In genomic region chr14:99252443-99252939, GRCh38 we compare ENCODE assay signal across 23 cellular contexts. TPM values are rescaled to one million over a fixed set of nuclear protein-coding genes. Genes with fewer than 3 reads are reported as not detected.
A peak's percentile ranks its signal among the peaks of the same experiment; 100 is the strongest.
DNase-seq lines count a peak whose midpoint lies in the region; ATAC-seq and TF ChIP-seq lines count a peak whose summit lies in the region.
"Had no signal": no experiment of that assay in that cellular context is flagged by ENCODE, and none has a peak within 500 bp of the region (broad histone marks: within the 10 kb centered on the region; RNA-seq: fewer than 3 reads in every experiment).

No MANE protein-coding gene starts in this region.

- no peak for DNase-seq in activated naive CD4-positive, alpha-beta T cell treated with anti-CD3 and anti-CD28 coated beads, Interleukin-2, amount 50 U/mL, for 16 hours
- DNase-seq in activated CD4-positive, alpha-beta memory T cell treated with anti-CD3 and anti-CD28 coated beads for 36 hours, result peak; percentile 9
- DNase-seq in caudate nucleus (lab: John Stamatoyannopoulos, UW), result peak in 16 of 61 donors; percentile 35 to 74 (median 55)
- DNase-seq in suprapubic skin (ENCODE audit: low spot score in 2 of 2), result no peak
- DNase-seq in AML-193 (lab: John Stamatoyannopoulos, UW), result no peak
- DNase-seq in ascending aorta (ENCODE audit: low spot score in 2 of 2), result no peak
- DNase-seq in left ventricle myocardium superior, result no peak
- DNase-seq: activated B cell treated with CpG ODN at 0.5 μM for 24 hours; adrenal gland; DMS79; kidney glomerular epithelial cell; NCI-H1417 treated with DMSO at 0.1 percent for 48 hours; NCI-H2107; NCI-H510A; SJCRH30; stimulated activated CD4-positive, alpha-beta T cell treated with anti-CD3 and anti-CD28 coated beads, Interleukin-2, amount 100 ng/mL, for 48 hours; T1000; transverse colon had no signal

- WGBS in suprapubic skin, result 74% methylated on average over 9 of the region's 9 CpGs

- no peak for TF ChIP-seq CTCF in suprapubic skin (IDR thresholded peaks at IDR 0.05)
- no peak for TF ChIP-seq CTCF in ascending aorta (IDR thresholded peaks at IDR 0.05)

- H3K9me3 ChIP-seq in suprapubic skin (no peaks in the 10 kb centered on the region), ascending aorta (no peaks in the 10 kb centered on the region)
- H3K9me3 ChIP-seq: adrenal gland, breast epithelium, HAP-1, SJCRH30, transverse colon had no signal

- peaks cover 41% of the 10 kb centered on the region for H3K4me1 ChIP-seq in suprapubic skin
- H3K4me1 ChIP-seq in ascending aorta, result no peaks in the 10 kb centered on the region
- H3K4me1 ChIP-seq: adrenal gland, breast epithelium, transverse colon had no signal

- intact Hi-C loops in activated CD4-positive, alpha-beta memory T cell treated with anti-CD3 and anti-CD28 coated beads for 36 hours (cut with micrococcal nuclease), result loop anchor here (10.0 kb wide), 1 partner anchor 1122 kb away; the partner anchor contains the start of gene WDR25
- intact Hi-C loops in ascending aorta (cut with DNase I) (no loop called here), left ventricle myocardium superior (cut with micrococcal nuclease) (no loop called here)

- no peak for ATAC-seq in left ventricle myocardium superior
- ATAC-seq: GM12878 had no signal

- POLR2A ChIA-PET in activated CD4-positive, alpha-beta memory T cell treated with anti-CD3 and anti-CD28 coated beads for 36 hours (lab: Charles Lee), result interaction anchor here (1.0 to 2.9 kb wide), 3 partner anchors 8 to 16 kb away, joined by 3 to 20 read pairs (median 4); no protein-coding TSS in a partner anchor

- H3K36me3 Mint-ChIP-seq in activated naive CD4-positive, alpha-beta T cell treated with anti-CD3 and anti-CD28 coated beads, Interleukin-2, amount 50 U/mL, for 24 hours, result peaks cover 12% of the 10 kb centered on the region
- H3K36me3 Mint-ChIP-seq in activated CD4-positive, alpha-beta memory T cell treated with anti-CD3 and anti-CD28 coated beads for 36 hours, result peaks cover 71% of the 10 kb centered on the region

- H3K4me1 Mint-ChIP-seq in activated naive CD4-positive, alpha-beta T cell treated with anti-CD3 and anti-CD28 coated beads, Interleukin-2, amount 50 U/mL, for 24 hours, result peaks cover 92% of the 10 kb centered on the region
- peaks cover 94% of the 10 kb centered on the region for H3K4me1 Mint-ChIP-seq in activated CD4-positive, alpha-beta memory T cell treated with anti-CD3 and anti-CD28 coated beads for 36 hours (ENCODE audit: low read depth)
- H3K4me1 Mint-ChIP-seq: activated B cell treated with CpG ODN at 0.5 μM for 24 hours had no signal

- no peaks in the 10 kb centered on the region for H3K36me3 ChIP-seq in suprapubic skin
- no peaks in the 10 kb centered on the region for H3K36me3 ChIP-seq in ascending aorta
- H3K36me3 ChIP-seq: adrenal gland, breast epithelium, HAP-1, SJCRH30, transverse colon had no signal

- H3K27ac ChIP-seq in caudate nucleus (ENCODE audit: low read depth, low read length), result peak overlapping the region; percentile 62
- peak overlapping the region; percentile 1 for H3K27ac ChIP-seq in suprapubic skin
- H3K27ac ChIP-seq in ascending aorta, result no peak overlapping the region
- H3K27ac ChIP-seq: adrenal gland, breast epithelium, SJCRH30, transverse colon had no signal

- H3K27me3 ChIP-seq in suprapubic skin (peaks cover 12% of the 10 kb centered on the region), ascending aorta (no peaks in the 10 kb centered on the region)
- H3K27me3 ChIP-seq: SJCRH30 had no signal

- CTCF ChIA-PET in activated CD4-positive, alpha-beta memory T cell treated with anti-CD3 and anti-CD28 coated beads for 36 hours (lab: Charles Lee), result interaction anchor here (1.0 to 1.7 kb wide), 2 partner anchors 22 to 42 kb away, joined by 3 to 6 read pairs; no protein-coding TSS in a partner anchor

- peak overlapping the region; percentile 90 for H3K4me3 Mint-ChIP-seq in activated naive CD4-positive, alpha-beta T cell treated with anti-CD3 and anti-CD28 coated beads, Interleukin-2, amount 50 U/mL, for 24 hours
- H3K4me3 Mint-ChIP-seq in activated CD4-positive, alpha-beta memory T cell treated with anti-CD3 and anti-CD28 coated beads for 36 hours, result peak overlapping the region; percentile 70
- H3K4me3 Mint-ChIP-seq: activated B cell treated with CpG ODN at 0.5 μM for 24 hours had no signal

- peak overlapping the region; percentile 99 for H3K27ac Mint-ChIP-seq in activated naive CD4-positive, alpha-beta T cell treated with anti-CD3 and anti-CD28 coated beads, Interleukin-2, amount 50 U/mL, for 24 hours
- H3K27ac Mint-ChIP-seq in activated CD4-positive, alpha-beta memory T cell treated with anti-CD3 and anti-CD28 coated beads for 36 hours, result peak overlapping the region; percentile 87
- H3K27ac Mint-ChIP-seq: activated B cell treated with CpG ODN at 0.5 μM for 24 hours had no signal

- no peak overlapping the region for H3K4me3 ChIP-seq in suprapubic skin
- no peak overlapping the region for H3K4me3 ChIP-seq in ascending aorta
- H3K4me3 ChIP-seq: adrenal gland, breast epithelium, GM12878, HAP-1, SJCRH30, smooth muscle cell, transverse colon had no signal

- H3K27me3 Mint-ChIP-seq in activated naive CD4-positive, alpha-beta T cell treated with anti-CD3 and anti-CD28 coated beads, Interleukin-2, amount 50 U/mL, for 24 hours, result no peaks in the 10 kb centered on the region
- no peaks in the 10 kb centered on the region for H3K27me3 Mint-ChIP-seq in activated CD4-positive, alpha-beta memory T cell treated with anti-CD3 and anti-CD28 coated beads for 36 hours

- TF ChIP-seq EP300 in suprapubic skin (IDR thresholded peaks at IDR 0.05), result no peak

- TF ChIP-seq POLR2A in suprapubic skin (IDR thresholded peaks at IDR 0.05), result no peak

- no peaks in the 10 kb centered on the region for H3K9me3 Mint-ChIP-seq in activated naive CD4-positive, alpha-beta T cell treated with anti-CD3 and anti-CD28 coated beads, Interleukin-2, amount 50 U/mL, for 24 hours
- no peaks in the 10 kb centered on the region for H3K9me3 Mint-ChIP-seq in activated CD4-positive, alpha-beta memory T cell treated with anti-CD3 and anti-CD28 coated beads for 36 hours
- H3K9me3 Mint-ChIP-seq: activated B cell treated with CpG ODN at 0.5 μM for 24 hours had no signal

RNA-seq across cellular contexts. Expression of gene BCL11B, which starts 19.5 kb away (rescaled TPM):
- total RNA-seq in activated CD4-positive, alpha-beta memory T cell treated with anti-CD3 and anti-CD28 coated beads for 36 hours, result 10 to 100 TPM; 48.9 to 49.1 TPM
- total RNA-seq in suprapubic skin (10 to 100 TPM; 35.9 to 53.8 (median 47.5) TPM), ascending aorta (0.85 TPM), left ventricle myocardium superior (0.20 TPM)

Comparison
In these comparisons a context has a peak if more than half of its experiments do, and no peak if none do; other contexts are left out.
1. H3K27ac ChIP-seq: peak in caudate nucleus (single experiment) and suprapubic skin (single experiment); none in ascending aorta (0 of 2).
2. RNA of gene BCL11B, which starts 19.5 kb away (total RNA-seq): 35.9 to 53.8 TPM in suprapubic skin and 48.9 to 49.1 TPM in activated CD4-positive, alpha-beta memory T cell treated with anti-CD3 and anti-CD28 coated beads for 36 hours; 0.85 TPM in ascending aorta (single experiment) and 0.20 TPM in left ventricle myocardium superior (single experiment); every median in the first group is over 10 times any median in the second.